Comparison of ENCODE assay signal across 8 cellular contexts in the genomic region with DNA sequence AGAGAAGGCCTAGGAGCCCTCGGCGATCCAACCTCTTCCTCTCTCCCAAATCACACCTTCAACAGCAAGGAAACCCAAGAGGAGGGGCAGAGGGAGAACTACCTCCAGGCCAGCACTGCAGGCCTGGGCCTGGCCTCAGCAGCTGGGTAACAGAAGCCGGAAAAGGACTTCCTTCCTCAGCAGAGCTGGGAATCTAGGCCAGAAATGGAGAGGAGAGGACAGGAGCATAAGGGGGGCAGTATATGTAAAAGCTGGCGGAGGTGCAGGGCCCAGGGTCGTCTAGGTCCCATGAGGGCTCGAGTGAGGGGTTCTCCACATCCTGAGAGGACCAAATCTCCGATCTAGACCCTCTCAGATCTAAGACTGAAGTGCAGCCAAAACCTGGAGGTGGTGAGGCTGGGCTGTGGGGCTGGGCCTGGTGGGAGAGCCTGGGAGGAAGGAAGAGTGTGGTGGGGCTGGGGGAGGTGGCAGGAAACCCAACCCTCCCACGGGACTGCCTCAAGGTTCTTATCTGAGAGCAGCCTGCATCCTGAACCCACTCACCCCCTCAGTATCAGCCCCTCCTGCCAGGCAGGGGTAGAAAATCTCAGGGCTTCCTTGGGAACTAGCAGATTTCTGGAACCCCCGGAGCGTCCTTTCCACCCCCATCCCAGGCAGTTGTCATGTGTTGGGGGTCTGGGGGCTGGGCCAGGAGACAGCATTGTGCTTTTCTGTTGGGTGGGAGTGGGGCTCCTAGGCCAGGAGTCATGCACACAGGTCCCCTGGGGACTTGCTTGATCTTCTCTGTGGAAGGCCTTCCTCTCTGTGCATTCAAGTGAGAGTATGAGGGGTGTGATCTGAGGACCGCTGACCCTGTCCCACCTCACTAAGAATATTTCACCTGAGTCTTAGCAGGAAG. TPM values are rescaled to one million over a fixed set of nuclear protein-coding genes. Genes with fewer than 3 reads are reported as not detected.
DNase-seq lines count a peak whose midpoint lies in the region; TF ChIP-seq lines count a peak whose summit lies in the region.

No MANE protein-coding gene starts in this region.

- H3K4me1 ChIP-seq in Loucy (ENCODE audit: insufficient read depth, low read length, poor library complexity, severe bottlenecking) (peaks cover 76% of the 10 kb centered on the region), ascending aorta (peaks cover 26 to 37% of the 10 kb centered on the region in 2 donors)

- peaks cover 8% of the 10 kb centered on the region for H3K27me3 Mint-ChIP-seq in nephron (ENCODE audit: low read depth)

- intact Hi-C loops in ascending aorta (cut with DNase I) = no loop called here

- H3K4me1 Mint-ChIP-seq in nephron = peaks cover 75% of the 10 kb centered on the region

- peak overlapping the region; percentile 70 for H3K4me2 ChIP-seq in Loucy (ENCODE audit: low read depth, low read length, poor library complexity, severe bottlenecking)

- no peaks in the 10 kb centered on the region for H3K9me3 Mint-ChIP-seq in nephron

- H4K20me1 ChIP-seq in Loucy (ENCODE audit: insufficient read depth, low read length, poor library complexity, severe bottlenecking) = no peaks in the 10 kb centered on the region

- no peaks in the 10 kb centered on the region for H3K9me2 ChIP-seq in Loucy (replicated peaks; ENCODE audit: low read depth, low read length)

- H3K4me3 ChIP-seq in GM12875 (ENCODE audit: low read depth, low read length) (peak overlapping the region; percentile 11), Loucy (ENCODE audit: low read length, poor library complexity, severe bottlenecking) (peak overlapping the region; percentile 54), ascending aorta (no peak overlapping the region)

- peaks cover 54% of the 10 kb centered on the region for H3K36me3 Mint-ChIP-seq in nephron (ENCODE audit: low read depth)

- no peaks in the 10 kb centered on the region for H3K27me3 ChIP-seq in Loucy (ENCODE audit: insufficient read depth, low read length, poor library complexity, severe bottlenecking)
- H3K27me3 ChIP-seq in ascending aorta = no peaks in the 10 kb centered on the region

- H3K27ac Mint-ChIP-seq in nephron = peak overlapping the region in 2 of 3 experiments; percentile 75 to 81

- TF ChIP-seq CTCF in GM12875 (IDR thresholded peaks at IDR 0.05; ENCODE audit: borderline replicate concordance, insufficient read depth, low read depth, low read length) = no peak
- TF ChIP-seq CTCF in Loucy (conservative IDR thresholded peaks at IDR 0.05; ENCODE audit: low read length) = no peak
- no peak for TF ChIP-seq CTCF in ascending aorta (IDR thresholded peaks at IDR 0.05)
- no peak for TF ChIP-seq CTCF in nephron (IDR thresholded peaks at IDR 0.05; ENCODE audit: unreplicated experiment in 3 of 3)

- peak overlapping the region; percentile 16 to 53 for H3K27ac ChIP-seq in ascending aorta

- H3K9me3 ChIP-seq in Loucy (ENCODE audit: insufficient read depth, low read depth, low read length) (no peaks in the 10 kb centered on the region), ascending aorta (no peaks in the 10 kb centered on the region)

- no peak overlapping the region for H3K4me3 Mint-ChIP-seq in nephron

- H3K36me3 ChIP-seq in Loucy (ENCODE audit: insufficient read depth, low read length) (peaks cover 27% of the 10 kb centered on the region; the same call in 1 of the 2 replicates), ascending aorta (peaks cover 41 to 57% of the 10 kb centered on the region in 2 donors)

- peaks cover 17% of the 10 kb centered on the region for H3F3A ChIP-seq in Loucy (ENCODE audit: low read depth)

- DNase-seq in ascending aorta (ENCODE audit: low spot score in 2 of 2) (no peak), LoVo (ENCODE audit: low spot score) (no peak), NCI-H510A treated with DMSO at 0.1 percent for 48 hours (lab: John Stamatoyannopoulos, UW) (no peak), HCEC 1CT (no peak), epidermal melanocyte (ENCODE audit: insufficient read length, low spot score) (no peak)

- peak overlapping the region; percentile 72 for H3K9ac ChIP-seq in Loucy (ENCODE audit: low read depth, low read length, poor library complexity, severe bottlenecking)

- peaks cover 8% of the 10 kb centered on the region; the same call in 1 of the 2 replicates for H3K79me2 ChIP-seq in Loucy (ENCODE audit: insufficient read depth, low read length)

- no peak overlapping the region for H2AFZ ChIP-seq in Loucy (ENCODE audit: low read length)

RNA-seq across cellular contexts. Expression of gene PIK3C2B, which starts 33.0 kb away (rescaled TPM):
- 129 TPM for total RNA-seq in ascending aorta

RNA-seq across cellular contexts. Expression of gene PPP1R15B, which starts 50.0 kb away (rescaled TPM):
- total RNA-seq in ascending aorta = 36.1 TPM

RNA-seq across cellular contexts. Expression of gene MDM4, which starts 54.6 kb away (rescaled TPM):
- 9.9 TPM for total RNA-seq in ascending aorta

Comparison
In these comparisons a context has a peak if more than half of its experiments do, and no peak if none do; other contexts are left out.
1. H3K4me3 ChIP-seq: peak in GM12875 (single experiment) and Loucy (single experiment); none in ascending aorta (0 of 2).